Comparison of ENCODE assay signal across 8 cellular contexts in the genomic region with DNA sequence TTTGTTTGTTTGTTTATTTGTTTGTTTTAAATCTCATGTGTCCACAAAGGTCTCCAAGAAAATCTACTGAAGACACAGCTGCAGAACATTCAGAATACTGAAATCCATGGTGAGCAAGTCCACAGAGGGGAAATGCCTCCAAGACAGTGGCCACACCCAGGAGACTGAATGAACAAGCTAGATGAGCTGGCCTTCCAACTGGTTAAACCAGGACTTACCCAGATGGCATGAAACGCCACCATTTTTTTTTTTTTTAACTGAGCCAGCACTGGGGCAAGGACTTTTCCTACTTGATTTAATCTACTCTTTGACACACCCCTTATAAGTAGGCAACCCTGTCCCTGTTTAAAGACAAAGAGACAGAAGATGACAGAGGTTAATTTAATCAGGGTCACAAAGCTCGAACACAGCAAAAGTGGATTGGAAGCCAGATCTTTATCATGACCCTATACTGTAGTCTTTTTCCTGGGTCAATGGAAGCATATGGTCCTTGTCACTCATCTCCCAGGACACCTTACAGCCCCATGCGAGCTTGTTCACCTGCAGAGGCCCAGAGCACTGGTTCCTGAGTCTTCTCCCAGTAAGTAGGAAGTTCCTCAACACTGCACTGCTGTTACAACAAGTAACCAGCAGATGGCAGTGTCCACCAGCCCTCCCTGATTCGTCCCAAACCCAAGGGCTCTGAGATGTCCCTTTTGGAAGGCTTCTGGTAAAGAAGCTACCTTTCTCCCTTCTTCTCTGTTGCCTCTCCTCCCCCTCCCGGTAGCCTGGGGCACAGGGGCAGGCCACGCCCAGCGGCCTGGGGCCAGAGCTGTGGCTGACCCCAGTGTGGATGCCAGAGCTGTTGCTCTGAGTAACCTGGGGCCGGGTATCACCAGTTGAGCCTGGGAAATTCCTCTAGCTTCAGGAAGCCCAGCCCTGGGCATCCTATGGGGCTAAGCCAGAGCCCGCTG. TPM values are rescaled to one million over a fixed set of nuclear protein-coding genes. Genes with fewer than 3 reads are reported as not detected.
DNase-seq lines count a peak whose midpoint lies in the region; ATAC-seq, FAIRE-seq and TF ChIP-seq lines count a peak whose summit lies in the region.

No MANE protein-coding gene starts in this region.

- TF ChIP-seq CTCF in activated B cell treated with CpG ODN at 0.5 μM for 24 hours (IDR thresholded peaks at IDR 0.05) (peak; percentile 63), kidney epithelial cell (IDR thresholded peaks at IDR 0.05; ENCODE audit: insufficient read depth, low read length, poor library complexity, severe bottlenecking) (peak; percentile 91)

- peaks cover 16% of the 10 kb centered on the region for H3K27me3 Mint-ChIP-seq in activated B cell treated with CpG ODN at 0.5 μM for 24 hours

- H3K4me3 Mint-ChIP-seq in activated B cell treated with CpG ODN at 0.5 μM for 24 hours = no peak overlapping the region

- H3K27me3 ChIP-seq in kidney epithelial cell (ENCODE audit: control insufficient read depth, insufficient read depth, low read length) = peaks cover 61% of the 10 kb centered on the region

- FAIRE-seq in GM12891 (lab: Jason Lieb, UNC) = peak; percentile 95

- no peak overlapping the region for H3K27ac Mint-ChIP-seq in activated B cell treated with CpG ODN at 0.5 μM for 24 hours

- intact Hi-C loops in activated B cell treated with CpG ODN at 0.5 μM for 24 hours (cut with micrococcal nuclease) = loop anchor here (1.0 to 2.0 kb wide), 6 partner anchors 15 to 655 kb away; no protein-coding TSS in a partner anchor

- H3K4me3 ChIP-seq in kidney epithelial cell (ENCODE audit: low read depth, low read length) = no peak overlapping the region

- H3K9me3 Mint-ChIP-seq in activated B cell treated with CpG ODN at 0.5 μM for 24 hours = no peaks in the 10 kb centered on the region

- POLR2A ChIA-PET in activated B cell treated with CpG ODN at 0.5 μM for 24 hours (lab: Charles Lee) = interaction anchor here (1.3 to 2.2 kb wide), 4 partner anchors 10 to 301 kb away, joined by 3 to 15 read pairs (median 8); a partner anchor contains a TSS

- CTCF ChIA-PET in activated B cell treated with CpG ODN at 0.5 μM for 24 hours (lab: Charles Lee) = interaction anchor here (0.6 to 6.1 kb wide), 22 partner anchors 10 to 570 kb away, joined by 3 to 251 read pairs (median 3); a partner anchor contains a TSS

- peak; percentile 71 for DNase-seq in 8988T
- DNase-seq in GM12891 (ENCODE audit: insufficient read length, low spot score) = peak; percentile 66
- peak; percentile 45 for DNase-seq in NCI-H2029 treated with DMSO at 0.1 percent for 48 hours (lab: John Stamatoyannopoulos, UW)
- DNase-seq in activated B cell treated with CpG ODN at 0.5 μM for 24 hours = peak; percentile 53
- peak; percentile 88 for DNase-seq in cerebellar cortex (ENCODE audit: low spot score)
- no peak for DNase-seq in kidney epithelial cell (ENCODE audit: low read depth)
- peak; percentile 73 for DNase-seq in stimulated activated CD4-positive, alpha-beta T cell treated with anti-CD3 and anti-CD28 coated beads, Interleukin-4, amount 100 ng/mL, for 24 hours

- H3K36me3 Mint-ChIP-seq in activated B cell treated with CpG ODN at 0.5 μM for 24 hours (ENCODE audit: low read depth) = no peaks in the 10 kb centered on the region

- H3K4me1 Mint-ChIP-seq in activated B cell treated with CpG ODN at 0.5 μM for 24 hours = peaks cover 16% of the 10 kb centered on the region

- peak; percentile 57 for ATAC-seq in HG02870 (IDR thresholded peaks at IDR 0.05; ENCODE audit: unreplicated experiment)
- ATAC-seq in activated B cell treated with CpG ODN at 0.5 μM for 24 hours (ENCODE audit: low read depth) = peak; percentile 77

- no peaks in the 10 kb centered on the region for H3K36me3 ChIP-seq in kidney epithelial cell (ENCODE audit: control insufficient read depth, insufficient read depth, low read length)

- no peak for TF ChIP-seq POLR2A in GM12891 (IDR thresholded peaks at IDR 0.05; ENCODE audit: low read depth, low read length)

TF ChIP-seq in GM12891, 5 proteins besides CTCF, POLR2A, EP300 and RAD21:
- TF ChIP-seq PAX5 (IDR thresholded peaks at IDR 0.05; ENCODE audit: insufficient read depth, low read length, severe bottlenecking) = no peak
- no peak for TF ChIP-seq POLR2AphosphoS5 (IDR thresholded peaks at IDR 0.05; ENCODE audit: low read depth, low read length)
- TF ChIP-seq SPI1 (IDR thresholded peaks at IDR 0.05; ENCODE audit: low read depth, low read length) = no peak
- TF ChIP-seq POU2F2 (IDR thresholded peaks at IDR 0.05; ENCODE audit: low read depth, low read length) = no peak
- no peak for TF ChIP-seq TAF1 (IDR thresholded peaks at IDR 0.05; ENCODE audit: low read depth, low read length)

RNA-seq across cellular contexts. Expression of a gene that starts 5.6 kb away (rescaled TPM):
- polyA plus RNA-seq in GM12891 (2012; ENCODE audit: low read depth, missing spikeins) = 0.12 TPM
- total RNA-seq in activated B cell treated with CpG ODN at 0.5 μM for 24 hours = 5.9 and 6.7 TPM in 2 replicates
- 0.04 and 0.07 TPM in 2 replicates for total RNA-seq in kidney epithelial cell

RNA-seq across cellular contexts. Expression of a gene that starts 10.4 kb away (rescaled TPM):
- 6.6 TPM for polyA plus RNA-seq in GM12891 (2012; ENCODE audit: low read depth, missing spikeins)
- total RNA-seq in activated B cell treated with CpG ODN at 0.5 μM for 24 hours (13.0 and 13.1 TPM in 2 replicates), kidney epithelial cell (41.7 and 42.4 TPM in 2 replicates)
